In genomic region chr12:10113920-10114319, GRCh38 we compare ENCODE assay signal across 32 cellular contexts. TPM values are rescaled to one million over a fixed set of nuclear protein-coding genes. Genes with fewer than 3 reads are reported as not detected.
A peak's percentile ranks its signal among the peaks of the same experiment; 100 is the strongest.
DNase-seq lines count a peak whose midpoint lies in the region; ATAC-seq, FAIRE-seq and TF ChIP-seq lines count a peak whose summit lies in the region.
"Had no signal": no experiment of that assay in that cellular context is flagged by ENCODE, and none has a peak within 500 bp of the region (broad histone marks: within the 10 kb centered on the region; RNA-seq: fewer than 3 reads in every experiment).

No MANE protein-coding gene starts in this region.

- no peak overlapping the region for H3K27ac ChIP-seq in foreskin keratinocyte
- H3K27ac ChIP-seq in transverse colon: no peak overlapping the region
- no peak overlapping the region for H3K27ac ChIP-seq in naive thymus-derived CD4-positive, alpha-beta T cell (ENCODE audit: low read depth, low read length)
- no peak overlapping the region for H3K27ac ChIP-seq in WERI-Rb-1
- H3K27ac ChIP-seq: BLaER1 had no signal

- H3K9me3 Mint-ChIP-seq in naive thymus-derived CD4-positive, alpha-beta T cell: peaks cover 0 to 5% (median 0%) of the 10 kb centered on the region in 11 donors

- no peak overlapping the region for H3K4me3 ChIP-seq in bronchial epithelial cell (ENCODE audit: low read depth, low read length)
- H3K4me3 ChIP-seq in epithelial cell of esophagus (ENCODE audit: low read length): no peak overlapping the region
- H3K4me3 ChIP-seq in transverse colon: no peak overlapping the region
- no peak overlapping the region for H3K4me3 ChIP-seq in naive thymus-derived CD4-positive, alpha-beta T cell (ENCODE audit: low read length)
- H3K4me3 ChIP-seq in WERI-Rb-1 (ENCODE audit: low read depth, low read length): no peak overlapping the region
- H3K4me3 ChIP-seq: BLaER1, GM12878 had no signal

- FAIRE-seq in bronchial epithelial cell (lab: Jason Lieb, UNC): no peak
- FAIRE-seq: A204.1, GM12878, GM12892, GM18507 had no signal

- CTCF ChIA-PET in naive thymus-derived CD4-positive, alpha-beta T cell (lab: Charles Lee): no interaction called here

- in situ Hi-C loops in transverse colon (cut with MboI; ENCODE audit: low pct_ligation_motif_present in 1 of 4, low pct_unique_long_range_greater_than_20kb in 1 of 4, low sequenced_read_pairs in 3 of 4): no loop called here

- 30 to 39% methylated on average over 1 of the region's 1 CpG for WGBS in transverse colon (ENCODE audit: low coverage in 1 of 2), 2 donors

- TF ChIP-seq EP300 in transverse colon (IDR thresholded peaks at IDR 0.05; ENCODE audit: low read depth): no peak

- H3K36me3 Mint-ChIP-seq in naive thymus-derived CD4-positive, alpha-beta T cell: no peaks in the 10 kb centered on the region
- H3K36me3 Mint-ChIP-seq: CD4-positive, alpha-beta memory T cell; CD4-positive, CD25-positive, alpha-beta regulatory T cell had no signal

- DNase-seq in DMS53 treated with DMSO at 0.1 percent for 48 hours (lab: John Stamatoyannopoulos, UW; ENCODE audit: unreplicated experiment) (peak; percentile 37), bronchial epithelial cell (ENCODE audit: low read depth) (peak; percentile 31), epithelial cell of esophagus (ENCODE audit: low read depth) (peak; percentile 30), foreskin keratinocyte (no peak), transverse colon (no peak), hypothalamus (lab: John Stamatoyannopoulos, UW) (no peak), WERI-Rb-1 (no peak)
- DNase-seq in naive thymus-derived CD4-positive, alpha-beta T cell: no peak
- DNase-seq: 8988T; ACHN; BE2C; C1 segment of cervical spinal cord; CD4-positive, alpha-beta memory T cell; CD4-positive, CD25-positive, alpha-beta regulatory T cell; CD8-positive, alpha-beta memory T cell; COR-L47; DMS 273 treated with DMSO at 0.1 percent for 48 hours; DMS153; DMS79; DND-41; EL; GDM1 had no signal

- H3K9me3 ChIP-seq in transverse colon (no peaks in the 10 kb centered on the region), WERI-Rb-1 (ENCODE audit: severe bottlenecking) (no peaks in the 10 kb centered on the region)
- no peaks in the 10 kb centered on the region for H3K9me3 ChIP-seq in naive thymus-derived CD4-positive, alpha-beta T cell (ENCODE audit: control insufficient read depth in 2 of 3, low read length in 3 of 3)
- H3K9me3 ChIP-seq: BE2C had no signal

- H3K27ac Mint-ChIP-seq in naive thymus-derived CD4-positive, alpha-beta T cell: no peak overlapping the region
- H3K27ac Mint-ChIP-seq: CD4-positive, alpha-beta memory T cell; CD4-positive, CD25-positive, alpha-beta regulatory T cell had no signal

- intact Hi-C loops in transverse colon (cut with DNase I; ENCODE audit: low total_unique reads): no loop called here
- intact Hi-C loops in naive thymus-derived CD4-positive, alpha-beta T cell (cut with micrococcal nuclease): no loop called here

- H3K27me3 ChIP-seq in bronchial epithelial cell (ENCODE audit: control insufficient read depth, insufficient read depth, low read length): no peaks in the 10 kb centered on the region
- no peaks in the 10 kb centered on the region for H3K27me3 ChIP-seq in foreskin keratinocyte
- H3K27me3 ChIP-seq in transverse colon: no peaks in the 10 kb centered on the region
- no peaks in the 10 kb centered on the region for H3K27me3 ChIP-seq in naive thymus-derived CD4-positive, alpha-beta T cell (ENCODE audit: control insufficient read depth in 2 of 2, insufficient read depth in 2 of 2, low read length in 2 of 2)
- H3K27me3 ChIP-seq in WERI-Rb-1 (ENCODE audit: insufficient read depth, low read depth, severe bottlenecking): no peaks in the 10 kb centered on the region
- H3K27me3 ChIP-seq: BLaER1 had no signal

- TF ChIP-seq CTCF in bronchial epithelial cell (IDR thresholded peaks at IDR 0.05; ENCODE audit: insufficient read depth, low read length, severe bottlenecking): no peak
- TF ChIP-seq CTCF in epithelial cell of esophagus (IDR thresholded peaks at IDR 0.05; ENCODE audit: insufficient read depth, low read depth, low read length, missing control alignments): no peak
- no peak for TF ChIP-seq CTCF in foreskin keratinocyte (conservative IDR thresholded peaks at IDR 0.05)
- TF ChIP-seq CTCF in transverse colon (IDR thresholded peaks at IDR 0.05): no peak
- TF ChIP-seq CTCF in WERI-Rb-1 (IDR thresholded peaks at IDR 0.05; ENCODE audit: low read depth, low read length): no peak

- H3K4me3 Mint-ChIP-seq in naive thymus-derived CD4-positive, alpha-beta T cell: no peak overlapping the region
- H3K4me3 Mint-ChIP-seq: CD14-positive monocyte; CD4-positive, alpha-beta memory T cell; CD4-positive, CD25-positive, alpha-beta regulatory T cell; CD8-positive, alpha-beta memory T cell had no signal

- ATAC-seq in foreskin keratinocyte: peak; percentile 21
- ATAC-seq in naive thymus-derived CD4-positive, alpha-beta T cell: no peak
- ATAC-seq: GM12878 had no signal

- H3K36me3 ChIP-seq in bronchial epithelial cell (ENCODE audit: control insufficient read depth, insufficient read depth, low read length) (no peaks in the 10 kb centered on the region), transverse colon (no peaks in the 10 kb centered on the region), WERI-Rb-1 (no peaks in the 10 kb centered on the region)
- H3K36me3 ChIP-seq in naive thymus-derived CD4-positive, alpha-beta T cell (ENCODE audit: control insufficient read depth in 2 of 3, insufficient read depth in 3 of 3, low read length in 3 of 3): no peaks in the 10 kb centered on the region
- H3K36me3 ChIP-seq: BE2C, BLaER1 had no signal

- POLR2A ChIA-PET in naive thymus-derived CD4-positive, alpha-beta T cell (lab: Charles Lee): interaction anchor here (0.7 kb wide), 1 partner anchor 89 kb away, joined by 4 read pairs; no protein-coding TSS in a partner anchor

- no peak for TF ChIP-seq POLR2A in transverse colon (IDR thresholded peaks at IDR 0.05)

- H3K27me3 Mint-ChIP-seq in naive thymus-derived CD4-positive, alpha-beta T cell: peaks cover 0 to 13% (median 2%) of the 10 kb centered on the region in 5 donors

- H3K4me1 ChIP-seq in foreskin keratinocyte: no peaks in the 10 kb centered on the region
- no peaks in the 10 kb centered on the region for H3K4me1 ChIP-seq in transverse colon
- H3K4me1 ChIP-seq in naive thymus-derived CD4-positive, alpha-beta T cell (ENCODE audit: control insufficient read depth in 2 of 2, insufficient read depth in 2 of 2, low read length in 2 of 2): no peaks in the 10 kb centered on the region
- H3K4me1 ChIP-seq: BE2C, BLaER1 had no signal

- peaks cover 0 to 2% (median 0%) of the 10 kb centered on the region in 7 donors for H3K4me1 Mint-ChIP-seq in naive thymus-derived CD4-positive, alpha-beta T cell
- H3K4me1 Mint-ChIP-seq: CD4-positive, alpha-beta memory T cell; CD4-positive, CD25-positive, alpha-beta regulatory T cell; CD8-positive, alpha-beta memory T cell had no signal

RNA-seq across cellular contexts. Expression of gene CLEC1A, which starts 15.1 kb away (rescaled TPM):
- total RNA-seq in bronchial epithelial cell (not detected in 2 replicates), foreskin keratinocyte (not detected in 2 replicates), transverse colon (10 to 100 TPM in 1 of 4 donors, 1 to 10 TPM in 1, under 1 TPM in 1, not detected in 1; 0.55 to 14.1 (median 3.8) TPM)
- not detected in 2 replicates for polyA plus RNA-seq in foreskin keratinocyte
- total RNA-seq in naive thymus-derived CD4-positive, alpha-beta T cell: 1 to 10 TPM in 1 of 5 experiments, not detected in 4; 1.0 TPM
- polyA plus RNA-seq in naive thymus-derived CD4-positive, alpha-beta T cell: not detected
- total RNA-seq: A673; CD4-positive, alpha-beta memory T cell; CD4-positive, CD25-positive, alpha-beta regulatory T cell; CD8-positive, alpha-beta memory T cell; G401; GM12878 had no signal
- polyA plus RNA-seq: AG04450; CD4-positive, alpha-beta memory T cell; CD4-positive, CD25-positive, alpha-beta regulatory T cell; CD8-positive, alpha-beta memory T cell; GM12878 had no signal

RNA-seq across cellular contexts. Expression of gene CLEC7A, which starts 16.1 kb away (rescaled TPM):
- total RNA-seq in bronchial epithelial cell (not detected in 2 replicates), foreskin keratinocyte (0.07 TPM in 2 replicates), transverse colon (10 to 100 TPM in 1 of 4 donors, 1 to 10 TPM in 3; 2.9 to 83.4 (median 4.6) TPM)
- 0.03 and 0.09 TPM in 2 replicates for polyA plus RNA-seq in foreskin keratinocyte
- total RNA-seq in naive thymus-derived CD4-positive, alpha-beta T cell: 100 to 1,000 TPM in 1 of 5 experiments, 10 to 100 TPM in 1, 1 to 10 TPM in 2, not detected in 1; 1.5 to 121 (median 7.2) TPM
- polyA plus RNA-seq in naive thymus-derived CD4-positive, alpha-beta T cell: not detected
- total RNA-seq: Daoy, G401, GM12878 had no signal
- polyA plus RNA-seq: AG04450; CD8-positive, alpha-beta memory T cell; GM12878 had no signal

RNA-seq across cellular contexts. Expression of gene OLR1, which starts 58.0 kb away (rescaled TPM):
- total RNA-seq in bronchial epithelial cell: 0.38 TPM in 1 of 2 replicates, not detected in the other
- not detected in 2 replicates for total RNA-seq in foreskin keratinocyte
- polyA plus RNA-seq in foreskin keratinocyte: not detected in 2 replicates
- under 1 TPM in 1 of 4 donors, not detected in 3; 0.96 TPM for total RNA-seq in transverse colon
- total RNA-seq in naive thymus-derived CD4-positive, alpha-beta T cell: 1 to 10 TPM in 2 of 5 experiments, not detected in 3; 3.1 to 4.0 TPM
- not detected for polyA plus RNA-seq in naive thymus-derived CD4-positive, alpha-beta T cell
- total RNA-seq: A673; CD4-positive, CD25-positive, alpha-beta regulatory T cell had no signal
- polyA plus RNA-seq: CD4-positive, alpha-beta memory T cell; CD4-positive, CD25-positive, alpha-beta regulatory T cell; CD8-positive, alpha-beta memory T cell; GM12878 had no signal

Comparison
In these comparisons a context has a peak if more than half of its experiments do, and no peak if none do; other contexts are left out.
1. DNase-seq: peak in DMS53 treated with DMSO at 0.1 percent for 48 hours (single experiment), bronchial epithelial cell (single experiment) and epithelial cell of esophagus (single experiment); none in foreskin keratinocyte (0 of 2), transverse colon (single experiment), naive thymus-derived CD4-positive, alpha-beta T cell (0 of 9), hypothalamus (0 of 51) and WERI-Rb-1 (single experiment).